Comparison of ENCODE assay signal across 8 cellular contexts in the genomic region with DNA sequence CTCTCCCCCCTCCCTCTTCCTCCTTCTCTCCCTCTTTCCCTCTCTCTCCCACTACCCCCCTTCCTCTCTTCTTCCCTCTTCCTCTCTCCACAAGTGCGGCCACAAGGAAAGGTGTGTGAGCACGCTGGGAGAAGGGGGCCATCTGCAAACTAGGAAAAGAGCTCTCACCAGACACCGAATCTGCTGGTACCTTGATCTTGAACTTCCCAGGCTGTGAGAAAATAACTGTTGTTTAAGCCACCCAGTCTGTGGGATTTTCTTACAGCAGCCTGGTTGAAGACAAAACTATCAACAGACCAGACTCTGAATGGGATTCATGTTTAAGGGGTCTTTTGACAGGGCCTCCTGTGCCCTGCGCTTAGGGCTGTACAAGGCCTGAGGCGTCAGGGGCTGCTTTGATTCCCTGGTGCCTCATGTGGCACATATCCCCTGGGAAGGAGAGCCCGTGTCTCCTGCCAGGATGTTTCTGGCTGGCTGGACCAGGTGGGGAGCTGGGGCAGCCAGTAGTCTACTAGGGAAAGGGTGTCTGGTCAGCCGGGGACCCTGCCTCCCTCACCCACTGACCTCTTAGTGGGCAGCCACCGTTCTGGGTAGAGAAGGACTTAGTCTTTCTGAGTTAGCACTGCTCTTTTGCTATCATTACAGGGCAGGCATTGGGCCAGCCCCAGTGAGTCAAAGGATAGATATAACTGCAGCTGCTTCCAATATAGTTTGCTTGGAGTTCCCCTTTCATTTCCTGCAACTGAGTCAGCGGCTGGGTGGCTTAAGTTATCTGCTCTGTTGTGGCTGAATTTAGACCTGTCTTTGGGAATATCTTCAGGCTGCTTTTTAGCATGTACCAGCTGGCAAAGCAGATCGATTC. TPM values are rescaled to one million over a fixed set of nuclear protein-coding genes. Genes with fewer than 3 reads are reported as not detected.
DNase-seq lines count a peak whose midpoint lies in the region; ATAC-seq, FAIRE-seq and TF ChIP-seq lines count a peak whose summit lies in the region.

No MANE protein-coding gene starts in this region.

- H3K23ac ChIP-seq in IMR-90 (ENCODE audit: low read depth, low read length) = peak overlapping the region; percentile 71

- H3K14ac ChIP-seq in IMR-90 (replicated peaks; ENCODE audit: low read depth, low read length) = peak overlapping the region; percentile 83

- peak; percentile 50 for ATAC-seq in IMR-90 (ENCODE audit: low read depth)

- H3K18ac ChIP-seq in IMR-90 (ENCODE audit: low read depth, low read length) = peak overlapping the region; percentile 91

- CTCF ChIA-PET in IMR-90 (lab: Yijun Ruan, JAX) = interaction anchor here (1.1 to 1.3 kb wide), 2 partner anchors 33 to 283 kb away, joined by 3 read pairs; no protein-coding TSS in a partner anchor

- TF ChIP-seq CTCF in IMR-90 (conservative IDR thresholded peaks at IDR 0.05; ENCODE audit: low read depth, low read length) (no peak), adrenal gland (IDR thresholded peaks at IDR 0.05) (no peak), kidney epithelial cell (IDR thresholded peaks at IDR 0.05; ENCODE audit: insufficient read depth, low read length, poor library complexity, severe bottlenecking) (no peak)

- intact Hi-C loops in IMR-90 (cut with micrococcal nuclease) (loop anchor here (5.0 kb wide), 1 partner anchor 357 kb away; a partner anchor contains a TSS), adrenal gland (cut with DNase I) (no loop called here)

- H3K36me3 ChIP-seq in IMR-90 (ENCODE audit: control insufficient read depth, insufficient read depth, low read length) (no peaks in the 10 kb centered on the region), adrenal gland (replicated peaks in 1 of 2) (no peaks in the 10 kb centered on the region), kidney epithelial cell (ENCODE audit: control insufficient read depth, insufficient read depth, low read length) (no peaks in the 10 kb centered on the region)

- peaks cover 37% of the 10 kb centered on the region for H4K20me1 ChIP-seq in IMR-90 (ENCODE audit: insufficient read depth, low read length)

- H3K9ac ChIP-seq in IMR-90 (ENCODE audit: low read depth, low read length) = peak overlapping the region; percentile 66

- in situ Hi-C loops in IMR-90 (cut with MboI; ENCODE audit: low sequenced_read_pairs) = loop anchor here (10.0 to 25.0 kb wide), 4 partner anchors 400 to 1123 kb away; a partner anchor contains a TSS

- peaks cover 16 to 68% of the 10 kb centered on the region in 2 experiments; a peak in 3 of 4 replicates for H3K79me1 ChIP-seq in IMR-90 (ENCODE audit: low read depth in 1 of 2, low read length in 2 of 2)

- peak overlapping the region; percentile 17 for H2AFZ ChIP-seq in IMR-90 (replicated peaks; ENCODE audit: low read length, poor library complexity)

- WGBS in IMR-90 (ENCODE audit: extremely low coverage in 2 of 2, insufficient read length in 1 of 2), 2 experiments = 60% methylated on average over 1 of the region's 10 CpGs; no CpG with 5 or more reads in 1 of the 2 experiments
- WGBS in adrenal gland, 4 donors = 54 to 61% (median 55%) methylated on average over 7 to 10 of the region's 10 CpGs

- H2AK9ac ChIP-seq in IMR-90 (replicated peaks; ENCODE audit: low read depth, low read length, poor library complexity) = peak overlapping the region; percentile 38

- peak overlapping the region; percentile 71 for H4K5ac ChIP-seq in IMR-90 (ENCODE audit: low read depth, low read length)

- FAIRE-seq in GM19239 (lab: Jason Lieb, UNC) = no peak

- H3K27me3 ChIP-seq in IMR-90 (ENCODE audit: control insufficient read depth, insufficient read depth, low read length) = no peaks in the 10 kb centered on the region
- H3K27me3 ChIP-seq in adrenal gland = no peaks in the 10 kb centered on the region
- H3K27me3 ChIP-seq in kidney epithelial cell (ENCODE audit: control insufficient read depth, insufficient read depth, low read length) = no peaks in the 10 kb centered on the region

- POLR2A ChIA-PET in IMR-90 (lab: Charles Lee; ENCODE audit: unreplicated experiment) = no interaction called here

- H3K27ac ChIP-seq in IMR-90 (ENCODE audit: insufficient read depth, low read length) = peak overlapping the region; percentile 92
- H3K27ac ChIP-seq in adrenal gland = peak overlapping the region in 4 of 5 donors; percentile 5 to 77 (median 58)

- peak overlapping the region; percentile 61 to 85 for H4K8ac ChIP-seq in IMR-90 (ENCODE audit: low read depth in 2 of 2, low read length in 2 of 2)

- H3K4ac ChIP-seq in IMR-90 (ENCODE audit: low read depth, low read length) = peak overlapping the region; percentile 97

- H3K9me1 ChIP-seq in IMR-90 (ENCODE audit: insufficient read depth, low read length) = peaks cover 30% of the 10 kb centered on the region

- H3K4me3 ChIP-seq in IMR-90 (ENCODE audit: insufficient read depth, low read depth, low read length) = peak overlapping the region; percentile 18; the same call in 1 of the 2 replicates
- H3K4me3 ChIP-seq in adrenal gland = no peak overlapping the region
- H3K4me3 ChIP-seq in kidney epithelial cell (ENCODE audit: low read depth, low read length) = no peak overlapping the region

- peak overlapping the region; percentile 96 for H2BK5ac ChIP-seq in IMR-90 (ENCODE audit: low read depth, low read length, poor library complexity, severe bottlenecking)

- H2BK120ac ChIP-seq in IMR-90 (ENCODE audit: low read depth, low read length) = peak overlapping the region; percentile 93

- peak overlapping the region; percentile 90 for H3K4me2 ChIP-seq in IMR-90 (ENCODE audit: low read depth, low read length)

- TF ChIP-seq RAD21 in IMR-90 (IDR thresholded peaks at IDR 0.05; ENCODE audit: low read length) = no peak; the same call in 1 of the 2 replicates

- H2BK15ac ChIP-seq in IMR-90 (ENCODE audit: low read depth, low read length) = peak overlapping the region; percentile 68; the same call in 2 of the 3 replicates

- peak; percentile 27; the same call in 1 of the 2 replicates for TF ChIP-seq POLR2A in IMR-90 (IDR thresholded peaks at IDR 0.05; ENCODE audit: low read depth, low read length)
- no peak for TF ChIP-seq POLR2A in adrenal gland (IDR thresholded peaks at IDR 0.05)

- H4K91ac ChIP-seq in IMR-90 (ENCODE audit: insufficient read depth, low read depth, low read length) = peak overlapping the region; percentile 92

- H2BK20ac ChIP-seq in IMR-90 (ENCODE audit: low read depth, low read length) = peak overlapping the region; percentile 84

- H2AK5ac ChIP-seq in IMR-90 (ENCODE audit: low read depth, low read length) = peak overlapping the region; percentile 79

- H3K4me1 ChIP-seq in IMR-90 (ENCODE audit: control insufficient read depth, insufficient read depth, low read length) (peaks cover 34% of the 10 kb centered on the region), adrenal gland (replicated peaks in 1 of 2) (peaks cover 29 to 49% of the 10 kb centered on the region in 2 donors)

- BruUV-seq in IMR-90 (replicated peaks; lab: Mats Ljungman, UMichigan) = no TSS peak

- dilution Hi-C loops in IMR-90 (cut with HindIII; ENCODE audit: low sequenced_read_pairs, unreplicated experiment) = no loop called here

- no peaks in the 10 kb centered on the region for H3K9me3 ChIP-seq in IMR-90 (ENCODE audit: control insufficient read depth, insufficient read depth, low read length)
- H3K9me3 ChIP-seq in adrenal gland (replicated peaks in 1 of 3) = no peaks in the 10 kb centered on the region

- peak; percentile 68 for DNase-seq in activated effector memory CD4-positive, alpha-beta T cell treated with anti-CD3 and anti-CD28 coated beads, Interleukin-2, amount 50 U/mL, for 16 hours
- no peak for DNase-seq in activated effector memory CD4-positive, alpha-beta T cell treated with Interleukin-2 at 50 U/mL for 16 hours
- DNase-seq in IMR-90 = peak; percentile 96
- DNase-seq in adrenal gland = peak; percentile 64 to 86 (median 78)
- DNase-seq in kidney epithelial cell (ENCODE audit: low read depth) = peak; percentile 70
- peak; percentile 52 for DNase-seq in stimulated activated CD8-positive, alpha-beta memory T cell treated with anti-CD3 and anti-CD28 coated beads, Interleukin-4, amount 100 ng/mL, for 48 hours
- no peak for DNase-seq in cortex of kidney (lab: John Stamatoyannopoulos, UW)
- DNase-seq in GM19239 (ENCODE audit: insufficient read length, low spot score) = no peak

- H3K56ac ChIP-seq in IMR-90 (ENCODE audit: extremely low read depth, insufficient read depth, low read length) = peak overlapping the region; percentile 90

TF ChIP-seq in IMR-90, 13 proteins besides CTCF, POLR2A, EP300 and RAD21:
- TF ChIP-seq SMC3 (IDR thresholded peaks at IDR 0.05; ENCODE audit: low read depth, low read length) (no peak), FOS (IDR thresholded peaks at IDR 0.05; ENCODE audit: low read depth, low read length) (peak; percentile 87)

RNA-seq across cellular contexts. Expression of a gene that starts 6.2 kb away (rescaled TPM):
- total RNA-seq in IMR-90 (2012; rRNA removed) (70.3 and 70.8 TPM in 2 replicates), adrenal gland (10 to 100 TPM; 12.9 to 30.5 (median 17.3) TPM), kidney epithelial cell (56.5 and 60.5 TPM in 2 replicates)
- polyA plus RNA-seq in IMR-90 (2012; rRNA removed) (26.3 and 29.8 TPM in 2 replicates), adrenal gland (10 to 100 TPM in 1 of 3 donors, 1 to 10 TPM in 2; 3.3 to 17.0 (median 3.3) TPM)
- 13.5 and 16.4 TPM in 2 replicates for polyA plus RNA-seq in IMR-90 (2012; cell fraction: cytosol; rRNA removed)
- polyA plus RNA-seq in IMR-90 (2012; cell fraction: nucleus; rRNA removed; ENCODE audit: low replicate concordance) = 5.1 and 13.1 TPM in 2 replicates

Comparison
In these comparisons a context has a peak if more than half of its experiments do, and no peak if none do; other contexts are left out.
1. DNase-seq: peak in activated effector memory CD4-positive, alpha-beta T cell treated with anti-CD3 and anti-CD28 coated beads, Interleukin-2, amount 50 U/mL, for 16 hours (single experiment), IMR-90 (single experiment), adrenal gland (7 of 7), kidney epithelial cell (single experiment) and stimulated activated CD8-positive, alpha-beta memory T cell treated with anti-CD3 and anti-CD28 coated beads, Interleukin-4, amount 100 ng/mL, for 48 hours (single experiment); none in activated effector memory CD4-positive, alpha-beta T cell treated with Interleukin-2 at 50 U/mL for 16 hours (single experiment), cortex of kidney (single experiment) and GM19239 (single experiment).